Comparison of ENCODE assay signal across 1 cellular context in the genomic region with DNA sequence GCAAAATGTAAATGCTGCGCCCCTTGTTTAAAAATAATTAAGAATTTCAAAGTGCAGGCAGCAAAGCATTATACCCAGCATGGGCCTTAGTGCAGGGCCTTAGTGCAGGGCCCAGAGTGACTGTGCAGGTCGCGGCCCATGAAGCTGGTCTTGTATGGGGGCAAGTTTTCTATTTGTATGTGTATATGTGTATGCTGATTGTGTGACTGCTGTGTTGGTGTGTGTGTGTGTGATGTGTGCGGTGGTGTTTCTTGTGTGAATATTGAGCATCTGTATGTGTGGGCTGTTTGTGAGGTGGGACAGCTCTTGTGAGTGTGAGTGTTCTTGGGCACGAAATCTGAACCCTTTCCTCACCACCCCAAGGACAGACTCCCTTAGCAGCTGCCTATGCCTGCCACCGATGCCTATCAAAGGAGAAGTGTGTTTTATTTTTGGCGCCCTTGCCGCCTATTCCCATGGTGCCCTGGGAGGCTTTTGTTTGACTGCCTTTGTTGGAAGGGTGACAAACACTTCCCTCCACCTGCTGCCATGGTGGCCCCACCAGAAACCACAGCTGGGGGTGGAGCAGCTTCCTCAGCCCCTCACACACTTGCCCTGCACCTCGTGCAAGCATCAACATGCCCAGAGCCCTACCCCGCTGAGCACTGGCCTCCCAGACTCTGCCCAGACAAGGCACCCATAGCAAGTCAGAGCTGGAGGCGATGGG.
TF ChIP-seq lines count a peak whose summit lies in the region.

No MANE protein-coding gene starts in this region.

TF ChIP-seq in A549, 52 proteins besides CTCF, POLR2A, EP300 and RAD21 (continued from another document):
- TF ChIP-seq, protein P1, sequence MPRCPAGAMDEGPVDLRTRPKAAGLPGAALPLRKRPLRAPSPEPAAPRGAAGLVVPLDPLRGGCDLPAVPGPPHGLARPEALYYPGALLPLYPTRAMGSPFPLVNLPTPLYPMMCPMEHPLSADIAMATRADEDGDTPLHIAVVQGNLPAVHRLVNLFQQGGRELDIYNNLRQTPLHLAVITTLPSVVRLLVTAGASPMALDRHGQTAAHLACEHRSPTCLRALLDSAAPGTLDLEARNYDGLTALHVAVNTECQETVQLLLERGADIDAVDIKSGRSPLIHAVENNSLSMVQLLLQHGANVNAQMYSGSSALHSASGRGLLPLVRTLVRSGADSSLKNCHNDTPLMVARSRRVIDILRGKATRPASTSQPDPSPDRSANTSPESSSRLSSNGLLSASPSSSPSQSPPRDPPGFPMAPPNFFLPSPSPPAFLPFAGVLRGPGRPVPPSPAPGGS (IDR thresholded peaks at IDR 0.05), result no peak
- TF ChIP-seq JUN (IDR thresholded peaks at IDR 0.05) (no peak), FOSL2 (IDR thresholded peaks at IDR 0.05) (no peak), FOSL2 (CRISPR knock-in tag; IDR thresholded peaks at IDR 0.05) (no peak), CBX2 (IDR thresholded peaks at IDR 0.05; ENCODE audit: borderline replicate concordance, low read depth) (no peak), ZSCAN20 (CRISPR knock-in tag; IDR thresholded peaks at IDR 0.05) (no peak), KDM1A (IDR thresholded peaks at IDR 0.05; ENCODE audit: low read depth) (no peak), EHMT2 (IDR thresholded peaks at IDR 0.05; ENCODE audit: low read depth) (no peak), HOXB13 (CRISPR knock-in tag; IDR thresholded peaks at IDR 0.05; ENCODE audit: low read depth) (peak; percentile 69; the same call in 1 of the 2 replicates), CEBPB (IDR thresholded peaks at IDR 0.05) (no peak), MYC (IDR thresholded peaks at IDR 0.05; ENCODE audit: borderline replicate concordance, low read length) (no peak), NPAS2 (CRISPR knock-in tag; IDR thresholded peaks at IDR 0.05; ENCODE audit: borderline replicate concordance) (no peak), ESRRA (IDR thresholded peaks at IDR 0.05; ENCODE audit: borderline replicate concordance, low read length) (no peak), RCOR1 (IDR thresholded peaks at IDR 0.05; ENCODE audit: low read depth, low read length) (no peak), RNF2 (IDR thresholded peaks at IDR 0.05; ENCODE audit: borderline replicate concordance, low read depth) (no peak), POLR2AphosphoS2 (conservative IDR thresholded peaks at IDR 0.05; ENCODE audit: low read length) (no peak), HDAC2 (IDR thresholded peaks at IDR 0.05) (no peak), ZC3H11A (IDR thresholded peaks at IDR 0.05) (no peak), FOXS1 (CRISPR knock-in tag; IDR thresholded peaks at IDR 0.05) (no peak), NR3C1 (IDR thresholded peaks at IDR 0.05) (no peak), HOXA7 (CRISPR knock-in tag; IDR thresholded peaks at IDR 0.05) (peak; percentile 12; the same call in 1 of the 2 replicates), CHD2 (IDR thresholded peaks at IDR 0.05; ENCODE audit: low read length, partially characterized antibody) (no peak), HOXB5 (CRISPR knock-in tag; IDR thresholded peaks at IDR 0.05) (peak; percentile 72; the same call in 1 of the 2 replicates), FOSB (CRISPR knock-in tag; IDR thresholded peaks at IDR 0.05) (0 out of 2 replicates have a peak, but pooled peaks have one; percentile 52)
- TF ChIP-seq, protein P2, sequence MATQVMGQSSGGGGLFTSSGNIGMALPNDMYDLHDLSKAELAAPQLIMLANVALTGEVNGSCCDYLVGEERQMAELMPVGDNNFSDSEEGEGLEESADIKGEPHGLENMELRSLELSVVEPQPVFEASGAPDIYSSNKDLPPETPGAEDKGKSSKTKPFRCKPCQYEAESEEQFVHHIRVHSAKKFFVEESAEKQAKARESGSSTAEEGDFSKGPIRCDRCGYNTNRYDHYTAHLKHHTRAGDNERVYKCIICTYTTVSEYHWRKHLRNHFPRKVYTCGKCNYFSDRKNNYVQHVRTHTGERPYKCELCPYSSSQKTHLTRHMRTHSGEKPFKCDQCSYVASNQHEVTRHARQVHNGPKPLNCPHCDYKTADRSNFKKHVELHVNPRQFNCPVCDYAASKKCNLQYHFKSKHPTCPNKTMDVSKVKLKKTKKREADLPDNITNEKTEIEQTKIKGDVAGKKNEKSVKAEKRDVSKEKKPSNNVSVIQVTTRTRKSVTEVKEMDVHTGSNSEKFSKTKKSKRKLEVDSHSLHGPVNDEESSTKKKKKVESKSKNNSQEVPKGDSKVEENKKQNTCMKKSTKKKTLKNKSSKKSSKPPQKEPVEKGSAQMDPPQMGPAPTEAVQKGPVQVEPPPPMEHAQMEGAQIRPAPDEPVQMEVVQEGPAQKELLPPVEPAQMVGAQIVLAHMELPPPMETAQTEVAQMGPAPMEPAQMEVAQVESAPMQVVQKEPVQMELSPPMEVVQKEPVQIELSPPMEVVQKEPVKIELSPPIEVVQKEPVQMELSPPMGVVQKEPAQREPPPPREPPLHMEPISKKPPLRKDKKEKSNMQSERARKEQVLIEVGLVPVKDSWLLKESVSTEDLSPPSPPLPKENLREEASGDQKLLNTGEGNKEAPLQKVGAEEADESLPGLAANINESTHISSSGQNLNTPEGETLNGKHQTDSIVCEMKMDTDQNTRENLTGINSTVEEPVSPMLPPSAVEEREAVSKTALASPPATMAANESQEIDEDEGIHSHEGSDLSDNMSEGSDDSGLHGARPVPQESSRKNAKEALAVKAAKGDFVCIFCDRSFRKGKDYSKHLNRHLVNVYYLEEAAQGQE (IDR thresholded peaks at IDR 0.05), result no peak
- TF ChIP-seq, protein P3, sequence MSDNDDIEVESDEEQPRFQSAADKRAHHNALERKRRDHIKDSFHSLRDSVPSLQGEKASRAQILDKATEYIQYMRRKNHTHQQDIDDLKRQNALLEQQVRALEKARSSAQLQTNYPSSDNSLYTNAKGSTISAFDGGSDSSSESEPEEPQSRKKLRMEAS (IDR thresholded peaks at IDR 0.05), result peak; percentile 25; the same call in 1 of the 2 replicates
